In genomic region chr2:144343135-144343534, GRCh38 we compare ENCODE assay signal across 28 cellular contexts.
DNase-seq lines count a peak whose midpoint lies in the region; ATAC-seq and TF ChIP-seq lines count a peak whose summit lies in the region.
"Had no signal": no experiment of that assay in that cellular context is flagged by ENCODE, and none has a peak within 500 bp of the region (broad histone marks: within the 10 kb centered on the region; RNA-seq: fewer than 3 reads in every experiment).

No MANE protein-coding gene starts in this region.

- no peak overlapping the region for H3K4me3 ChIP-seq in mucosa of descending colon
- H3K4me3 ChIP-seq: heart left ventricle, sigmoid colon, upper lobe of right lung had no signal

- intact Hi-C loops in mucosa of descending colon (cut with DNase I, micrococcal nuclease): no loop called here

- H3K9me3 ChIP-seq in mucosa of descending colon: no peaks in the 10 kb centered on the region
- H3K9me3 ChIP-seq: heart left ventricle, sigmoid colon, upper lobe of right lung had no signal

- no peak for DNase-seq in activated CD4-positive, CD25-positive, alpha-beta regulatory T cell treated with anti-CD3 and anti-CD28 coated beads, Interleukin-2, amount 50 U/mL, for 72 hours
- DNase-seq in mucosa of descending colon: no peak
- DNase-seq in HPDE6-E6E7 (ENCODE audit: extremely low spot score): no peak
- no peak for DNase-seq in GM19238 (ENCODE audit: insufficient read length, low spot score)
- DNase-seq: activated CD4-positive, alpha-beta T cell treated with anti-CD3 and anti-CD28 coated beads, Interleukin-2, amount 50 U/mL, for 4 hours; activated gamma-delta T cell treated with Interleukin-2 at 50 U/mL for 16 hours; brain microvascular endothelial cell; DMS53; effector CD4-positive, alpha-beta T cell; erythroblast; foreskin fibroblast; GDM1; heart left ventricle; HFFc6; IMR-90; NCI-H1105 treated with DMSO at 0.1 percent for 48 hours; NCI-H2029 treated with DMSO at 0.1 percent for 48 hours; NCI-H226; NCI-H748 treated with DMSO at 0.1 percent for 48 hours; sigmoid colon; stimulated activated CD4-positive, alpha-beta T cell treated with anti-CD3 and anti-CD28 coated beads, Interleukin-15, amount 100 ng/mL, for 24 hours; upper lobe of right lung; WERI-Rb-1 had no signal

- TF ChIP-seq CTCF in mucosa of descending colon (IDR thresholded peaks at IDR 0.05): no peak

- H3K4me1 ChIP-seq in mucosa of descending colon (ENCODE audit: low read depth): peaks cover 6% of the 10 kb centered on the region
- H3K4me1 ChIP-seq: heart left ventricle, sigmoid colon, upper lobe of right lung had no signal

- ATAC-seq in activated CD4-positive, CD25-positive, alpha-beta regulatory T cell treated with anti-CD3 and anti-CD28 coated beads, Interleukin-2, amount 50 U/mL, for 24 hours: peak; percentile 38 to 63
- ATAC-seq in GM21717 (IDR thresholded peaks at IDR 0.05; ENCODE audit: unreplicated experiment): peak; percentile 59
- peak; percentile 55 for ATAC-seq in HG03469 (IDR thresholded peaks at IDR 0.05; ENCODE audit: unreplicated experiment)
- peak; percentile 76 for ATAC-seq in mucosa of descending colon
- ATAC-seq in GM21423 (IDR thresholded peaks at IDR 0.05; ENCODE audit: unreplicated experiment): no peak
- ATAC-seq: heart left ventricle, SK-N-SH treated with all-trans-retinoic acid at 6 μM for 48 hours, upper lobe of right lung had no signal

- H3K36me3 ChIP-seq in mucosa of descending colon (ENCODE audit: low read depth): no peaks in the 10 kb centered on the region
- H3K36me3 ChIP-seq: brain microvascular endothelial cell, heart left ventricle, sigmoid colon, upper lobe of right lung, WERI-Rb-1 had no signal
